Comparison of ENCODE assay signal across 1 cellular context in the genomic region with DNA sequence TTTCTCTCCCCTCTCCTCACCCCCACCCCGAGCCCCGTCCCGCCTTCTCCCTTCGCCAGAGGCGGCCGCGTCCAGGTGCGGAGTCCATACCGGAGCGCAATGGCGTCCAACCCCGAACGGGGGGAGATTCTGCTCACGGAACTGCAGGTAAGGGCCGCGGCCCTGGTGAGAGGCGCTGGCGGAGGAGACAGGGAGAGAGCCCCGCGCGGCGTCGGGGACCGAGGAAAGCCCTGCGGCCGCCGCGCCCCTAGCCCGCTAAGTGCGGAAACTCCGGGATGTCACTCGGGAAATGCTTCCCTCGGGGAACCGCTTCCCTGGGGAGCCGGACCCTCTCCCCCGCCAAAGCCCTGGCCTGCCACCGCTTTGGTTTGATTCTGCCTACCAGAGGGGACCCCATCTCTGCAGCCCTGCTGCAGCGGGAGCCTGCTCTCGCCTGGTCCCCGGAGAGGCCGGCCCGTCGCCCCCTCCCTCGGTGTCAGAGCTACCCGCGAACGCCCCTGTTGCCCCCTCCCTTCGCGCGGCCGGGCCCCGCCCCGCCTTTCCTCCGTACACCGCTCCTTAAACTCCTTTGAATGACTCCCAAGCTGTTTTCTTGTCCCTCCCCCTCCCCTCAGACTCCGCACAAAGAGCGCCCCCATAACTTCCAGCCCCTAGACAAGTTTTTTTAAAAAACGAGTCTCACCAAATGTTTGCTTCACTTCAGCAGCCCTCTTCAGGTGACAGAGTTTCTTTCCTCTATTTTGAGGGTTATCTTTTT.
TF ChIP-seq lines count a peak whose summit lies in the region.

No MANE protein-coding gene starts in this region.

TF ChIP-seq in HEK293, 187 proteins besides CTCF, POLR2A, EP300 and RAD21 (continued from another document and continues in another):
- TF ChIP-seq ZNF645 (tag by site-specific recombination; IDR thresholded peaks at IDR 0.05) (no peak), RBAK (tag by site-specific recombination; IDR thresholded peaks at IDR 0.05) (no peak), ZNF133 (tag by site-specific recombination; IDR thresholded peaks at IDR 0.05) (no peak), ZNF561 (tag by site-specific recombination; IDR thresholded peaks at IDR 0.05; ENCODE audit: borderline replicate concordance) (peak; percentile 51; the same call in 1 of the 2 replicates), ZNF624 (tag by site-specific recombination; IDR thresholded peaks at IDR 0.05) (no peak), YY1 (tag by site-specific recombination; IDR thresholded peaks at IDR 0.05) (peak; percentile 62), ZNF501 (tag by site-specific recombination; IDR thresholded peaks at IDR 0.05) (no peak), ZNF157 (tag by site-specific recombination; IDR thresholded peaks at IDR 0.05) (no peak), ZNF654 (tag by site-specific recombination; IDR thresholded peaks at IDR 0.05; ENCODE audit: low read depth) (no peak), KLF9 (tag by site-specific recombination; IDR thresholded peaks at IDR 0.05; ENCODE audit: low read depth) (peak; percentile 70), ZNF354C (tag by site-specific recombination; IDR thresholded peaks at IDR 0.05; ENCODE audit: borderline replicate concordance, low read depth) (no peak), KLF1 (tag by site-specific recombination; IDR thresholded peaks at IDR 0.05) (peak; percentile 63), REPIN1 (tag by site-specific recombination; IDR thresholded peaks at IDR 0.05; ENCODE audit: low read depth) (no peak), ZFHX2 (tag by site-specific recombination; conservative IDR thresholded peaks at IDR 0.05) (no peak; the same call in 1 of the 2 replicates), OVOL3 (tag by site-specific recombination; IDR thresholded peaks at IDR 0.05) (no peak), SETDB1 (IDR thresholded peaks at IDR 0.05; ENCODE audit: insufficient read length, low read length) (no peak), ZNF626 (tag by site-specific recombination; IDR thresholded peaks at IDR 0.05) (no peak), ZNF473 (tag by site-specific recombination; IDR thresholded peaks at IDR 0.05) (no peak), ZNF629 (tag by site-specific recombination; IDR thresholded peaks at IDR 0.05) (no peak), ZNF223 (tag by site-specific recombination; IDR thresholded peaks at IDR 0.05) (no peak), ZNF416 (tag by site-specific recombination; IDR thresholded peaks at IDR 0.05) (no peak), ZNF792 (tag by site-specific recombination; IDR thresholded peaks at IDR 0.05) (no peak), ZNF548 (tag by site-specific recombination; IDR thresholded peaks at IDR 0.05) (no peak), ZNF16 (tag by site-specific recombination; IDR thresholded peaks at IDR 0.05; ENCODE audit: low read depth) (no peak), HOXA7 (CRISPR knock-in tag; IDR thresholded peaks at IDR 0.05; ENCODE audit: borderline replicate concordance) (no peak), ZNF530 (tag by site-specific recombination; IDR thresholded peaks at IDR 0.05; ENCODE audit: low read depth) (no peak), GFI1B (tag by site-specific recombination; IDR thresholded peaks at IDR 0.05) (no peak), KLF8 (tag by site-specific recombination; IDR thresholded peaks at IDR 0.05) (peak; percentile 83), ZBTB7A (tag by site-specific recombination; IDR thresholded peaks at IDR 0.05; ENCODE audit: low read depth) (0 out of 2 replicates have a peak, but pooled peaks have one; percentile 39), ZFP41 (tag by site-specific recombination; IDR thresholded peaks at IDR 0.05; ENCODE audit: borderline replicate concordance) (no peak), ZNF391 (tag by site-specific recombination; IDR thresholded peaks at IDR 0.05; ENCODE audit: borderline replicate concordance, low read depth) (0 out of 2 replicates have a peak, but pooled peaks have one; percentile 1), ZNF558 (tag by site-specific recombination; IDR thresholded peaks at IDR 0.05) (no peak), ZNF529 (tag by site-specific recombination; IDR thresholded peaks at IDR 0.05; ENCODE audit: insufficient replicate concordance) (no peak), ZNF76 (tag by site-specific recombination; IDR thresholded peaks at IDR 0.05; ENCODE audit: borderline replicate concordance, low read depth) (no peak), ZNF266 (tag by site-specific recombination; IDR thresholded peaks at IDR 0.05; ENCODE audit: low read depth) (no peak), ZNF394 (tag by site-specific recombination; IDR thresholded peaks at IDR 0.05; ENCODE audit: borderline replicate concordance) (no peak), ZNF202 (tag by site-specific recombination; IDR thresholded peaks at IDR 0.05; ENCODE audit: borderline replicate concordance) (no peak), WT1 (tag by site-specific recombination; IDR thresholded peaks at IDR 0.05) (peak; percentile 46; the same call in 1 of the 2 replicates)
- TF ChIP-seq, protein P1, sequence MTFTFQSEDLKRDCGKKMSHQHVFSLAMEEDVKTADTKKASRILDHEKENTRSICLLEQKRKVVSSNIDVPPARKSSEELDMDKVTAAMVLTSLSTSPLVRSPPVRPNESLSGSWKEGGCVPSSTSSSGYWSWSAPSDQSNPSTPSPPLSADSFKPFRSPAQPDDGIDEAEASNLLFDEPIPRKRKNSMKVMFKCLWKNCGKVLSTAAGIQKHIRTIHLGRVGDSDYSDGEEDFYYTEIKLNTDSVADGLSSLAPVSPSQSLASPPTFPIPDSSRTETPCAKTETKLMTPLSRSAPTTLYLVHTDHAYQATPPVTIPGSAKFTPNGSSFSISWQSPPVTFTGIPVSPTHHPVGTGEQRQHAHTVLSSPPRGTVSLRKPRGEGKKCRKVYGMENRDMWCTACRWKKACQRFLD (tag by site-specific recombination; IDR thresholded peaks at IDR 0.05) = no peak
- TF ChIP-seq, protein P2, sequence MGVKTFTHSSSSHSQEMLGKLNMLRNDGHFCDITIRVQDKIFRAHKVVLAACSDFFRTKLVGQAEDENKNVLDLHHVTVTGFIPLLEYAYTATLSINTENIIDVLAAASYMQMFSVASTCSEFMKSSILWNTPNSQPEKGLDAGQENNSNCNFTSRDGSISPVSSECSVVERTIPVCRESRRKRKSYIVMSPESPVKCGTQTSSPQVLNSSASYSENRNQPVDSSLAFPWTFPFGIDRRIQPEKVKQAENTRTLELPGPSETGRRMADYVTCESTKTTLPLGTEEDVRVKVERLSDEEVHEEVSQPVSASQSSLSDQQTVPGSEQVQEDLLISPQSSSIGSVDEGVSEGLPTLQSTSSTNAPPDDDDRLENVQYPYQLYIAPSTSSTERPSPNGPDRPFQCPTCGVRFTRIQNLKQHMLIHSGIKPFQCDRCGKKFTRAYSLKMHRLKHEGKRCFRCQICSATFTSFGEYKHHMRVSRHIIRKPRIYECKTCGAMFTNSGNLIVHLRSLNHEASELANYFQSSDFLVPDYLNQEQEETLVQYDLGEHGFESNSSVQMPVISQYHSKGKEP (tag by site-specific recombination; IDR thresholded peaks at IDR 0.05) = no peak
- TF ChIP-seq, protein P3, sequence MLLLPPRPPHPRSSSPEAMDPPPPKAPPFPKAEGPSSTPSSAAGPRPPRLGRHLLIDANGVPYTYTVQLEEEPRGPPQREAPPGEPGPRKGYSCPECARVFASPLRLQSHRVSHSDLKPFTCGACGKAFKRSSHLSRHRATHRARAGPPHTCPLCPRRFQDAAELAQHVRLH (tag by site-specific recombination; IDR thresholded peaks at IDR 0.05) = no peak
- TF ChIP-seq, protein P4, sequence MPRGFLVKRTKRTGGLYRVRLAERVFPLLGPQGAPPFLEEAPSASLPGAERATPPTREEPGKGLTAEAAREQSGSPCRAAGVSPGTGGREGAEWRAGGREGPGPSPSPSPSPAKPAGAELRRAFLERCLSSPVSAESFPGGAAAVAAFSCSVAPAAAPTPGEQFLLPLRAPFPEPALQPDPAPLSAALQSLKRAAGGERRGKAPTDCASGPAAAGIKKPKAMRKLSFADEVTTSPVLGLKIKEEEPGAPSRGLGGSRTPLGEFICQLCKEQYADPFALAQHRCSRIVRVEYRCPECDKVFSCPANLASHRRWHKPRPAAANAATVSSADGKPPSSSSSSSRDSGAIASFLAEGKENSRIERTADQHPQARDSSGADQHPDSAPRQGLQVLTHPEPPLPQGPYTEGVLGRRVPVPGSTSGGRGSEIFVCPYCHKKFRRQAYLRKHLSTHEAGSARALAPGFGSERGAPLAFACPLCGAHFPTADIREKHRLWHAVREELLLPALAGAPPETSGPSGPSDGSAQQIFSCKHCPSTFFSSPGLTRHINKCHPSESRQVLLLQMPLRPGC (tag by site-specific recombination; IDR thresholded peaks at IDR 0.05) = no peak
- TF ChIP-seq, protein P5, sequence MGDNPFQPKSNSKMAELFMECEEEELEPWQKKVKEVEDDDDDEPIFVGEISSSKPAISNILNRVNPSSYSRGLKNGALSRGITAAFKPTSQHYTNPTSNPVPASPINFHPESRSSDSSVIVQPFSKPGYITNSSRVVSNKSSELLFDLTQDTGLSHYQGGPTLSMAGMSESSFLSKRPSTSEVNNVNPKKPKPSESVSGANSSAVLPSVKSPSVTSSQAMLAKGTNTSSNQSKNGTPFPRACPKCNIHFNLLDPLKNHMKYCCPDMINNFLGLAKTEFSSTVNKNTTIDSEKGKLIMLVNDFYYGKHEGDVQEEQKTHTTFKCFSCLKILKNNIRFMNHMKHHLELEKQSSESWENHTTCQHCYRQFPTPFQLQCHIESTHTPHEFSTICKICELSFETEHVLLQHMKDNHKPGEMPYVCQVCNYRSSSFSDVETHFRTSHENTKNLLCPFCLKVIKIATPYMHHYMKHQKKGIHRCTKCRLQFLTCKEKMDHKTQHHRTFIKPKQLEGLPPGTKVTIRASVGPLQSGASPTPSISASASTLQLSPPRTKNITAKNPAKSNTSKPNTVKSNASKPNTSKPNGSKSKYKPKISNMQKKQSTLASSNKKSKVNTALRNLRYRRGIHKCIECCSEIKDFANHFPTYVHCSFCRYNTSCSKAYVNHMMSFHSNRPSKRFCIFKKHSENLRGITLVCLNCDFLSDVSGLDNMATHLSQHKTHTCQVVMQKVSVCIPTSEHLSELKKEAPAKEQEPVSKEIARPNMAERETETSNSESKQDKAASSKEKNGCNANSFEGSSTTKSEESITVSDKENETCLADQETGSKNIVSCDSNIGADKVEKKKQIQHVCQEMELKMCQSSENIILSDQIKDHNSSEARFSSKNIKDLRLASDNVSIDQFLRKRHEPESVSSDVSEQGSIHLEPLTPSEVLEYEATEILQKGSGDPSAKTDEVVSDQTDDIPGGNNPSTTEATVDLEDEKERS (tag by site-specific recombination; IDR thresholded peaks at IDR 0.05) = no peak
- TF ChIP-seq, protein P6, sequence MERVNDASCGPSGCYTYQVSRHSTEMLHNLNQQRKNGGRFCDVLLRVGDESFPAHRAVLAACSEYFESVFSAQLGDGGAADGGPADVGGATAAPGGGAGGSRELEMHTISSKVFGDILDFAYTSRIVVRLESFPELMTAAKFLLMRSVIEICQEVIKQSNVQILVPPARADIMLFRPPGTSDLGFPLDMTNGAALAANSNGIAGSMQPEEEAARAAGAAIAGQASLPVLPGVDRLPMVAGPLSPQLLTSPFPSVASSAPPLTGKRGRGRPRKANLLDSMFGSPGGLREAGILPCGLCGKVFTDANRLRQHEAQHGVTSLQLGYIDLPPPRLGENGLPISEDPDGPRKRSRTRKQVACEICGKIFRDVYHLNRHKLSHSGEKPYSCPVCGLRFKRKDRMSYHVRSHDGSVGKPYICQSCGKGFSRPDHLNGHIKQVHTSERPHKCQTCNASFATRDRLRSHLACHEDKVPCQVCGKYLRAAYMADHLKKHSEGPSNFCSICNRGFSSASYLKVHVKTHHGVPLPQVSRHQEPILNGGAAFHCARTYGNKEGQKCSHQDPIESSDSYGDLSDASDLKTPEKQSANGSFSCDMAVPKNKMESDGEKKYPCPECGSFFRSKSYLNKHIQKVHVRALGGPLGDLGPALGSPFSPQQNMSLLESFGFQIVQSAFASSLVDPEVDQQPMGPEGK (tag by site-specific recombination; IDR thresholded peaks at IDR 0.05) = peak; percentile 80
- TF ChIP-seq, protein P7, sequence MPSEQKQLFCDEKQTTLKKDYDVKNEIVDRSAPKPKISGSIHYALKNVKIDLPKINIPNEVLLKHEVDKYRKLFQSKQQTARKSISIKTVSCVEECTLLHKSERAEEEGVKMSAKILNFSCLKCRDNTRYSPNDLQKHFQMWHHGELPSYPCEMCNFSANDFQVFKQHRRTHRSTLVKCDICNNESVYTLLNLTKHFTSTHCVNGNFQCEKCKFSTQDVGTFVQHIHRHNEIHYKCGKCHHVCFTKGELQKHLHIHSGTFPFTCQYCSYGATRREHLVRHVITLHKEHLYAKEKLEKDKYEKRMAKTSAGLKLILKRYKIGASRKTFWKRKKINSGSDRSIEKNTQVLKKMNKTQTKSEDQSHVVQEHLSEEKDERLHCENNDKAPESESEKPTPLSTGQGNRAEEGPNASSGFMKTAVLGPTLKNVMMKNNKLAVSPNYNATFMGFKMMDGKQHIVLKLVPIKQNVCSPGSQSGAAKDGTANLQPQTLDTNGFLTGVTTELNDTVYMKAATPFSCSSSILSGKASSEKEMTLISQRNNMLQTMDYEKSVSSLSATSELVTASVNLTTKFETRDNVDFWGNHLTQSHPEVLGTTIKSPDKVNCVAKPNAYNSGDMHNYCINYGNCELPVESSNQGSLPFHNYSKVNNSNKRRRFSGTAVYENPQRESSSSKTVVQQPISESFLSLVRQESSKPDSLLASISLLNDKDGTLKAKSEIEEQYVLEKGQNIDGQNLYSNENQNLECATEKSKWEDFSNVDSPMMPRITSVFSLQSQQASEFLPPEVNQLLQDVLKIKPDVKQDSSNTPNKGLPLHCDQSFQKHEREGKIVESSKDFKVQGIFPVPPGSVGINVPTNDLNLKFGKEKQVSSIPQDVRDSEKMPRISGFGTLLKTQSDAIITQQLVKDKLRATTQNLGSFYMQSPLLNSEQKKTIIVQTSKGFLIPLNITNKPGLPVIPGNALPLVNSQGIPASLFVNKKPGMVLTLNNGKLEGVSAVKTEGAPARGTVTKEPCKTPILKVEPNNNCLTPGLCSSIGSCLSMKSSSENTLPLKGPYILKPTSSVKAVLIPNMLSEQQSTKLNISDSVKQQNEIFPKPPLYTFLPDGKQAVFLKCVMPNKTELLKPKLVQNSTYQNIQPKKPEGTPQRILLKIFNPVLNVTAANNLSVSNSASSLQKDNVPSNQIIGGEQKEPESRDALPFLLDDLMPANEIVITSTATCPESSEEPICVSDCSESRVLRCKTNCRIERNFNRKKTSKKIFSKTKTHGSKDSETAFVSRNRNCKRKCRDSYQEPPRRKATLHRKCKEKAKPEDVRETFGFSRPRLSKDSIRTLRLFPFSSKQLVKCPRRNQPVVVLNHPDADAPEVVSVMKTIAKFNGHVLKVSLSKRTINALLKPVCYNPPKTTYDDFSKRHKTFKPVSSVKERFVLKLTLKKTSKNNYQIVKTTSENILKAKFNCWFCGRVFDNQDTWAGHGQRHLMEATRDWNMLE (tag by site-specific recombination; conservative IDR thresholded peaks at IDR 0.05; ENCODE audit: low read depth) = no peak
